1 cellular context compared by ENCODE assay signal in the genomic region with DNA sequence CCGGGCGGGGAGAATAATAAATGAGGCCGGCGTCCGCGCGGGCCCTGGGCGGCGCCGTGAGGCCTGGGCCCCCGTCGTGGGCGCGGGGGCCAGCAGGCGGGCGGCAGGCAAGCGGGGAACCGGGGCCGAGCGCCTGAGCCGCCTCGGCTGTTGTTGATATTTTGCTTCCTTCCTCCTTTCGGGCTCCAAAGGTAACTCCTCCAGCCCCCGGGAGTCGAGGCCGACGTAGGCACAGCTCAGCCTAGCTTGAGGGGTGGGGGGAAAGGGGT.
TF ChIP-seq lines count a peak whose summit lies in the region.

A gene (minus strand): TSS at position 198 of the 269 bp plus-strand sequence. CDS start 17,483 bp downstream, outside the sequence.

TF ChIP-seq in GM12878, 131 proteins besides CTCF, POLR2A, EP300 and RAD21 (continued from another document):
- TF ChIP-seq, protein P1, sequence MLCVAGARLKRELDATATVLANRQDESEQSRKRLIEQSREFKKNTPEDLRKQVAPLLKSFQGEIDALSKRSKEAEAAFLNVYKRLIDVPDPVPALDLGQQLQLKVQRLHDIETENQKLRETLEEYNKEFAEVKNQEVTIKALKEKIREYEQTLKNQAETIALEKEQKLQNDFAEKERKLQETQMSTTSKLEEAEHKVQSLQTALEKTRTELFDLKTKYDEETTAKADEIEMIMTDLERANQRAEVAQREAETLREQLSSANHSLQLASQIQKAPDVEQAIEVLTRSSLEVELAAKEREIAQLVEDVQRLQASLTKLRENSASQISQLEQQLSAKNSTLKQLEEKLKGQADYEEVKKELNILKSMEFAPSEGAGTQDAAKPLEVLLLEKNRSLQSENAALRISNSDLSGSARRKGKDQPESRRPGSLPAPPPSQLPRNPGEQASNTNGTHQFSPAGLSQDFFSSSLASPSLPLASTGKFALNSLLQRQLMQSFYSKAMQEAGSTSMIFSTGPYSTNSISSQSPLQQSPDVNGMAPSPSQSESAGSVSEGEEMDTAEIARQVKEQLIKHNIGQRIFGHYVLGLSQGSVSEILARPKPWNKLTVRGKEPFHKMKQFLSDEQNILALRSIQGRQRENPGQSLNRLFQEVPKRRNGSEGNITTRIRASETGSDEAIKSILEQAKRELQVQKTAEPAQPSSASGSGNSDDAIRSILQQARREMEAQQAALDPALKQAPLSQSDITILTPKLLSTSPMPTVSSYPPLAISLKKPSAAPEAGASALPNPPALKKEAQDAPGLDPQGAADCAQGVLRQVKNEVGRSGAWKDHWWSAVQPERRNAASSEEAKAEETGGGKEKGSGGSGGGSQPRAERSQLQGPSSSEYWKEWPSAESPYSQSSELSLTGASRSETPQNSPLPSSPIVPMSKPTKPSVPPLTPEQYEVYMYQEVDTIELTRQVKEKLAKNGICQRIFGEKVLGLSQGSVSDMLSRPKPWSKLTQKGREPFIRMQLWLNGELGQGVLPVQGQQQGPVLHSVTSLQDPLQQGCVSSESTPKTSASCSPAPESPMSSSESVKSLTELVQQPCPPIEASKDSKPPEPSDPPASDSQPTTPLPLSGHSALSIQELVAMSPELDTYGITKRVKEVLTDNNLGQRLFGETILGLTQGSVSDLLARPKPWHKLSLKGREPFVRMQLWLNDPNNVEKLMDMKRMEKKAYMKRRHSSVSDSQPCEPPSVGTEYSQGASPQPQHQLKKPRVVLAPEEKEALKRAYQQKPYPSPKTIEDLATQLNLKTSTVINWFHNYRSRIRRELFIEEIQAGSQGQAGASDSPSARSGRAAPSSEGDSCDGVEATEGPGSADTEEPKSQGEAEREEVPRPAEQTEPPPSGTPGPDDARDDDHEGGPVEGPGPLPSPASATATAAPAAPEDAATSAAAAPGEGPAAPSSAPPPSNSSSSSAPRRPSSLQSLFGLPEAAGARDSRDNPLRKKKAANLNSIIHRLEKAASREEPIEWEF (IDR thresholded peaks at IDR 0.05; ENCODE audit: insufficient replicate concordance, low read depth, low read length) = no peak
- TF ChIP-seq, protein P2, sequence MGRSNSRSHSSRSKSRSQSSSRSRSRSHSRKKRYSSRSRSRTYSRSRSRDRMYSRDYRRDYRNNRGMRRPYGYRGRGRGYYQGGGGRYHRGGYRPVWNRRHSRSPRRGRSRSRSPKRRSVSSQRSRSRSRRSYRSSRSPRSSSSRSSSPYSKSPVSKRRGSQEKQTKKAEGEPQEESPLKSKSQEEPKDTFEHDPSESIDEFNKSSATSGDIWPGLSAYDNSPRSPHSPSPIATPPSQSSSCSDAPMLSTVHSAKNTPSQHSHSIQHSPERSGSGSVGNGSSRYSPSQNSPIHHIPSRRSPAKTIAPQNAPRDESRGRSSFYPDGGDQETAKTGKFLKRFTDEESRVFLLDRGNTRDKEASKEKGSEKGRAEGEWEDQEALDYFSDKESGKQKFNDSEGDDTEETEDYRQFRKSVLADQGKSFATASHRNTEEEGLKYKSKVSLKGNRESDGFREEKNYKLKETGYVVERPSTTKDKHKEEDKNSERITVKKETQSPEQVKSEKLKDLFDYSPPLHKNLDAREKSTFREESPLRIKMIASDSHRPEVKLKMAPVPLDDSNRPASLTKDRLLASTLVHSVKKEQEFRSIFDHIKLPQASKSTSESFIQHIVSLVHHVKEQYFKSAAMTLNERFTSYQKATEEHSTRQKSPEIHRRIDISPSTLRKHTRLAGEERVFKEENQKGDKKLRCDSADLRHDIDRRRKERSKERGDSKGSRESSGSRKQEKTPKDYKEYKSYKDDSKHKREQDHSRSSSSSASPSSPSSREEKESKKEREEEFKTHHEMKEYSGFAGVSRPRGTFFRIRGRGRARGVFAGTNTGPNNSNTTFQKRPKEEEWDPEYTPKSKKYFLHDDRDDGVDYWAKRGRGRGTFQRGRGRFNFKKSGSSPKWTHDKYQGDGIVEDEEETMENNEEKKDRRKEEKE (IDR thresholded peaks at IDR 0.05) = 0 out of 2 replicates have a peak, but pooled peaks have one; percentile 54
- TF ChIP-seq FOS (IDR thresholded peaks at IDR 0.05; ENCODE audit: borderline replicate concordance, extremely low read depth, insufficient read length) = no peak
- TF ChIP-seq CBX5 (IDR thresholded peaks at IDR 0.05; ENCODE audit: low read depth) = no peak
- TF ChIP-seq NFXL1 (IDR thresholded peaks at IDR 0.05; ENCODE audit: borderline replicate concordance) = no peak
- TF ChIP-seq, protein P3, sequence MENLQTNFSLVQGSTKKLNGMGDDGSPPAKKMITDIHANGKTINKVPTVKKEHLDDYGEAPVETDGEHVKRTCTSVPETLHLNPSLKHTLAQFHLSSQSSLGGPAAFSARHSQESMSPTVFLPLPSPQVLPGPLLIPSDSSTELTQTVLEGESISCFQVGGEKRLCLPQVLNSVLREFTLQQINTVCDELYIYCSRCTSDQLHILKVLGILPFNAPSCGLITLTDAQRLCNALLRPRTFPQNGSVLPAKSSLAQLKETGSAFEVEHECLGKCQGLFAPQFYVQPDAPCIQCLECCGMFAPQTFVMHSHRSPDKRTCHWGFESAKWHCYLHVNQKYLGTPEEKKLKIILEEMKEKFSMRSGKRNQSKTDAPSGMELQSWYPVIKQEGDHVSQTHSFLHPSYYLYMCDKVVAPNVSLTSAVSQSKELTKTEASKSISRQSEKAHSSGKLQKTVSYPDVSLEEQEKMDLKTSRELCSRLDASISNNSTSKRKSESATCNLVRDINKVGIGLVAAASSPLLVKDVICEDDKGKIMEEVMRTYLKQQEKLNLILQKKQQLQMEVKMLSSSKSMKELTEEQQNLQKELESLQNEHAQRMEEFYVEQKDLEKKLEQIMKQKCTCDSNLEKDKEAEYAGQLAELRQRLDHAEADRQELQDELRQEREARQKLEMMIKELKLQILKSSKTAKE (IDR thresholded peaks at IDR 0.05; ENCODE audit: low read depth, poor library complexity, severe bottlenecking) = no peak
- peak; percentile 49; the same call in 1 of the 2 replicates for TF ChIP-seq ZNF622 (IDR thresholded peaks at IDR 0.05)
- TF ChIP-seq CHD4 (IDR thresholded peaks at IDR 0.05) = no peak
- 0 out of 2 replicates have a peak, but pooled peaks have one; percentile 12 for TF ChIP-seq ZNF24 (IDR thresholded peaks at IDR 0.05)
- TF ChIP-seq, protein P4, sequence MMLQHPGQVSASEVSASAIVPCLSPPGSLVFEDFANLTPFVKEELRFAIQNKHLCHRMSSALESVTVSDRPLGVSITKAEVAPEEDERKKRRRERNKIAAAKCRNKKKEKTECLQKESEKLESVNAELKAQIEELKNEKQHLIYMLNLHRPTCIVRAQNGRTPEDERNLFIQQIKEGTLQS (IDR thresholded peaks at IDR 0.05; ENCODE audit: borderline replicate concordance, extremely low read depth, low read depth, low read length) = no peak
- no peak for TF ChIP-seq ZZZ3 (IDR thresholded peaks at IDR 0.05; ENCODE audit: control insufficient read depth, insufficient read length, low read depth)
